In the genomic region with DNA sequence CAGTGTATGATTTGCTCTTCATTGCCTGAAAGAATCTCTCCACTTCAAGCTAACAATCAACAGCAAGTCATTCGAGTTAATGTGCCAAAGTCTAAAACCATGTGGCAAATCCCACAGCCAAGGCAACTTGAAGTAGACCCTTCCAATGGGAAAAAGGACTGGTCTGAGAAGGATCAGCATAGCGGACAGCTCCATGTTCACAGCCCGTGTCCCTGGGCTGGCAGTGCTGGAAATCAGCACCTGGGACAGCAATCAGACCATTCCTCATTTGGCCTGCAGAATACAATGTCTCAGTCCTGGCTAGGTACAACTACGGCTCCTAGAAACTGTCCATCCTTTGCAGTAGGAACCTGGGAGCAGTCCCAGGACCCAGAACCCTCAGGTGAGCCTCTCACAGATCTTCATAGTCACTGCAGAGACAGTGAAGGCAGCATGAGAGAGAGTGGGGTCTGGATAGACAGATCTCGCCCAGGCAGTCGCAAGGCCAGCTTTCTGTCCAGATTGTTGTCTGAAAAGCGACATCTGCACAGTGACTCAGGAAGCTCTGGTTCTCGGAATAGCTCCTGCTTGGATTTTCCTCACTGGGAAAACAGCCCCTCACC, we compare ENCODE assay signal across 1 cellular context.
TF ChIP-seq lines count a peak whose summit lies in the region.

No MANE protein-coding gene starts in this region.

TF ChIP-seq in HepG2, 621 proteins besides CTCF, POLR2A, EP300 and RAD21 (continued from another document and continues in another):
- TF ChIP-seq CAMTA2 (CRISPR knock-in tag; IDR thresholded peaks at IDR 0.05; ENCODE audit: borderline replicate concordance), result no peak; the same call in 1 of the 2 replicates
- no peak for TF ChIP-seq SNRNP70 (IDR thresholded peaks at IDR 0.05; ENCODE audit: low read depth, low read length)
- peak; percentile 72; the same call in 1 of the 2 replicates for TF ChIP-seq SIN3A (IDR thresholded peaks at IDR 0.05; ENCODE audit: borderline replicate concordance, low read depth, low read length)
- TF ChIP-seq ZNF740 (CRISPR knock-in tag; IDR thresholded peaks at IDR 0.05), result no peak
- peak; percentile 37; the same call in 1 of the 2 replicates for TF ChIP-seq ZNF558 (CRISPR knock-in tag; IDR thresholded peaks at IDR 0.05; ENCODE audit: borderline replicate concordance)
- 0 out of 2 replicates have a peak, but pooled peaks have one; percentile 81 for TF ChIP-seq ZNF720 (CRISPR knock-in tag; IDR thresholded peaks at IDR 0.05)
- TF ChIP-seq, protein P1, sequence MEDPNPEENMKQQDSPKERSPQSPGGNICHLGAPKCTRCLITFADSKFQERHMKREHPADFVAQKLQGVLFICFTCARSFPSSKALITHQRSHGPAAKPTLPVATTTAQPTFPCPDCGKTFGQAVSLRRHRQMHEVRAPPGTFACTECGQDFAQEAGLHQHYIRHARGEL (CRISPR knock-in tag; IDR thresholded peaks at IDR 0.05), result no peak
- no peak for TF ChIP-seq POLR2AphosphoS5 (IDR thresholded peaks at IDR 0.05; ENCODE audit: low read depth, low read length)
- TF ChIP-seq CREM (IDR thresholded peaks at IDR 0.05), result no peak
- no peak for TF ChIP-seq CREM (CRISPR knock-in tag; IDR thresholded peaks at IDR 0.05)
- peak; percentile 82; the same call in 1 of the 2 replicates for TF ChIP-seq KDM4B (CRISPR knock-in tag; IDR thresholded peaks at IDR 0.05)
- TF ChIP-seq CBX1 (IDR thresholded peaks at IDR 0.05; ENCODE audit: low read depth), result no peak
- TF ChIP-seq, protein P2, sequence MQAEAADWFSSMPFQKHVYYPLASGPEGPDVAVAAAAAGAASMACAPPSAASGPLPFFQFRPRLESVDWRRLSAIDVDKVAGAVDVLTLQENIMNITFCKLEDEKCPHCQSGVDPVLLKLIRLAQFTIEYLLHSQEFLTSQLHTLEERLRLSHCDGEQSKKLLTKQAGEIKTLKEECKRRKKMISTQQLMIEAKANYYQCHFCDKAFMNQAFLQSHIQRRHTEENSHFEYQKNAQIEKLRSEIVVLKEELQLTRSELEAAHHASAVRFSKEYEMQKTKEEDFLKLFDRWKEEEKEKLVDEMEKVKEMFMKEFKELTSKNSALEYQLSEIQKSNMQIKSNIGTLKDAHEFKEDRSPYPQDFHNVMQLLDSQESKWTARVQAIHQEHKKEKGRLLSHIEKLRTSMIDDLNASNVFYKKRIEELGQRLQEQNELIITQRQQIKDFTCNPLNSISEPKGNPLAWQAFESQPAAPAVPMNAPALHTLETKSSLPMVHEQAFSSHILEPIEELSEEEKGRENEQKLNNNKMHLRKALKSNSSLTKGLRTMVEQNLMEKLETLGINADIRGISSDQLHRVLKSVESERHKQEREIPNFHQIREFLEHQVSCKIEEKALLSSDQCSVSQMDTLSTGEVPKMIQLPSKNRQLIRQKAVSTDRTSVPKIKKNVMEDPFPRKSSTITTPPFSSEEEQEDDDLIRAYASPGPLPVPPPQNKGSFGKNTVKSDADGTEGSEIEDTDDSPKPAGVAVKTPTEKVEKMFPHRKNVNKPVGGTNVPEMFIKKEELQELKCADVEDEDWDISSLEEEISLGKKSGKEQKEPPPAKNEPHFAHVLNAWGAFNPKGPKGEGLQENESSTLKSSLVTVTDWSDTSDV (CRISPR knock-in tag; IDR thresholded peaks at IDR 0.05), result no peak
- TF ChIP-seq EZH2 (conservative IDR thresholded peaks at IDR 0.05; ENCODE audit: low read depth, low read length), result no peak
- peak; percentile 61 for TF ChIP-seq BCL6 (CRISPR knock-in tag; IDR thresholded peaks at IDR 0.05)
- TF ChIP-seq ZNF274 (CRISPR knock-in tag; IDR thresholded peaks at IDR 0.05), result no peak
- TF ChIP-seq ELF4 (CRISPR knock-in tag; IDR thresholded peaks at IDR 0.05; ENCODE audit: borderline replicate concordance), result no peak
- TF ChIP-seq, protein P3, sequence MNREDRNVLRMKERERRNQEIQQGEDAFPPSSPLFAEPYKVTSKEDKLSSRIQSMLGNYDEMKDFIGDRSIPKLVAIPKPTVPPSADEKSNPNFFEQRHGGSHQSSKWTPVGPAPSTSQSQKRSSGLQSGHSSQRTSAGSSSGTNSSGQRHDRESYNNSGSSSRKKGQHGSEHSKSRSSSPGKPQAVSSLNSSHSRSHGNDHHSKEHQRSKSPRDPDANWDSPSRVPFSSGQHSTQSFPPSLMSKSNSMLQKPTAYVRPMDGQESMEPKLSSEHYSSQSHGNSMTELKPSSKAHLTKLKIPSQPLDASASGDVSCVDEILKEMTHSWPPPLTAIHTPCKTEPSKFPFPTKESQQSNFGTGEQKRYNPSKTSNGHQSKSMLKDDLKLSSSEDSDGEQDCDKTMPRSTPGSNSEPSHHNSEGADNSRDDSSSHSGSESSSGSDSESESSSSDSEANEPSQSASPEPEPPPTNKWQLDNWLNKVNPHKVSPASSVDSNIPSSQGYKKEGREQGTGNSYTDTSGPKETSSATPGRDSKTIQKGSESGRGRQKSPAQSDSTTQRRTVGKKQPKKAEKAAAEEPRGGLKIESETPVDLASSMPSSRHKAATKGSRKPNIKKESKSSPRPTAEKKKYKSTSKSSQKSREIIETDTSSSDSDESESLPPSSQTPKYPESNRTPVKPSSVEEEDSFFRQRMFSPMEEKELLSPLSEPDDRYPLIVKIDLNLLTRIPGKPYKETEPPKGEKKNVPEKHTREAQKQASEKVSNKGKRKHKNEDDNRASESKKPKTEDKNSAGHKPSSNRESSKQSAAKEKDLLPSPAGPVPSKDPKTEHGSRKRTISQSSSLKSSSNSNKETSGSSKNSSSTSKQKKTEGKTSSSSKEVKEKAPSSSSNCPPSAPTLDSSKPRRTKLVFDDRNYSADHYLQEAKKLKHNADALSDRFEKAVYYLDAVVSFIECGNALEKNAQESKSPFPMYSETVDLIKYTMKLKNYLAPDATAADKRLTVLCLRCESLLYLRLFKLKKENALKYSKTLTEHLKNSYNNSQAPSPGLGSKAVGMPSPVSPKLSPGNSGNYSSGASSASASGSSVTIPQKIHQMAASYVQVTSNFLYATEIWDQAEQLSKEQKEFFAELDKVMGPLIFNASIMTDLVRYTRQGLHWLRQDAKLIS (CRISPR knock-in tag; IDR thresholded peaks at IDR 0.05), result no peak
- peak; percentile 53 for TF ChIP-seq THAP11 (CRISPR knock-in tag; IDR thresholded peaks at IDR 0.05)
- peak; percentile 80 for TF ChIP-seq MLXIP (CRISPR knock-in tag; IDR thresholded peaks at IDR 0.05; ENCODE audit: borderline replicate concordance)
- peak; percentile 87 for TF ChIP-seq FOXM1 (CRISPR knock-in tag; IDR thresholded peaks at IDR 0.05)
- TF ChIP-seq SMARCC2 (IDR thresholded peaks at IDR 0.05), result no peak
- TF ChIP-seq STAT5B (CRISPR knock-in tag; IDR thresholded peaks at IDR 0.05), result peak; percentile 94
- TF ChIP-seq ZNF737 (CRISPR knock-in tag; IDR thresholded peaks at IDR 0.05; ENCODE audit: borderline replicate concordance), result 0 out of 2 replicates have a peak, but pooled peaks have one; percentile 35
- TF ChIP-seq ZNF12 (CRISPR knock-in tag; IDR thresholded peaks at IDR 0.05), result peak; percentile 88; the same call in 1 of the 2 replicates
- TF ChIP-seq YEATS2 (CRISPR knock-in tag; IDR thresholded peaks at IDR 0.05; ENCODE audit: borderline replicate concordance), result peak; percentile 76; the same call in 1 of the 2 replicates
- no peak for TF ChIP-seq ZNF646 (CRISPR knock-in tag; IDR thresholded peaks at IDR 0.05)
- TF ChIP-seq ZNF761 (CRISPR knock-in tag; conservative IDR thresholded peaks at IDR 0.05), result no peak
- no peak for TF ChIP-seq ZNF510 (CRISPR knock-in tag; IDR thresholded peaks at IDR 0.05; ENCODE audit: low read depth)
- no peak for TF ChIP-seq TFDP2 (CRISPR knock-in tag; IDR thresholded peaks at IDR 0.05)
- TF ChIP-seq ZNF672 (CRISPR knock-in tag; IDR thresholded peaks at IDR 0.05), result no peak
- TF ChIP-seq ZNF839 (CRISPR knock-in tag; IDR thresholded peaks at IDR 0.05; ENCODE audit: borderline replicate concordance), result no peak
- no peak for TF ChIP-seq KDM5A (IDR thresholded peaks at IDR 0.05; ENCODE audit: borderline replicate concordance, low read length)
- TF ChIP-seq, protein P4, sequence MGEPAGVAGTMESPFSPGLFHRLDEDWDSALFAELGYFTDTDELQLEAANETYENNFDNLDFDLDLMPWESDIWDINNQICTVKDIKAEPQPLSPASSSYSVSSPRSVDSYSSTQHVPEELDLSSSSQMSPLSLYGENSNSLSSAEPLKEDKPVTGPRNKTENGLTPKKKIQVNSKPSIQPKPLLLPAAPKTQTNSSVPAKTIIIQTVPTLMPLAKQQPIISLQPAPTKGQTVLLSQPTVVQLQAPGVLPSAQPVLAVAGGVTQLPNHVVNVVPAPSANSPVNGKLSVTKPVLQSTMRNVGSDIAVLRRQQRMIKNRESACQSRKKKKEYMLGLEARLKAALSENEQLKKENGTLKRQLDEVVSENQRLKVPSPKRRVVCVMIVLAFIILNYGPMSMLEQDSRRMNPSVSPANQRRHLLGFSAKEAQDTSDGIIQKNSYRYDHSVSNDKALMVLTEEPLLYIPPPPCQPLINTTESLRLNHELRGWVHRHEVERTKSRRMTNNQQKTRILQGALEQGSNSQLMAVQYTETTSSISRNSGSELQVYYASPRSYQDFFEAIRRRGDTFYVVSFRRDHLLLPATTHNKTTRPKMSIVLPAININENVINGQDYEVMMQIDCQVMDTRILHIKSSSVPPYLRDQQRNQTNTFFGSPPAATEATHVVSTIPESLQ (CRISPR knock-in tag; conservative IDR thresholded peaks at IDR 0.05), result no peak
- no peak for TF ChIP-seq JUNB (CRISPR knock-in tag; IDR thresholded peaks at IDR 0.05; ENCODE audit: borderline replicate concordance)
